ENCODE assay signal across 1 cellular context in the genomic region with DNA sequence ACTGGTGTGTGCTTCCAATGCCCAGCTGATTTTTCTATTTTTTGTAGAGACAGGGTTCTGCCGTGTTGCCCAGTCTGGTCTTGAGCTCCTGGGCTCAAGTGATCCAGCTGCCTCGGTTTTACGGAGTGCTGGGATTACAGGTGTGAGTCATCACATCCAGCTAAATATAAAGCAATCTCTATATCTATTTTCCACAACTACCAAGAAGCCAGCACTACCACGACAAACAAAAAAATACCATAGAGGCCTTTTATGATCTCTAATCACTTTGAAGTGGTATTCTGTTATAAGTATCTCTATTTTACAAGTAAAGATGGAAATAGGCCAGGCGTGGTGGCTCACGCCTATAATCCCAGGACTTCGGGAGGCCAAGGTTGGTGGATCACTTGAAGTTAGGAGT.
TF ChIP-seq lines count a peak whose summit lies in the region.

No MANE protein-coding gene starts in this region.

TF ChIP-seq in HCT116, 20 proteins besides CTCF, POLR2A, EP300 and RAD21:
- no peak for TF ChIP-seq POLR2AphosphoS5 (IDR thresholded peaks at IDR 0.05; ENCODE audit: low read depth, low read length)
- TF ChIP-seq TCF7L2 (IDR thresholded peaks at IDR 0.05; ENCODE audit: borderline replicate concordance, extremely low read depth, insufficient read depth, insufficient read length) = peak; percentile 11
TF ChIP-seq in HCT116: peak in this region for 1.
